8 cellular contexts compared by ENCODE assay signal in genomic region chr10:91694170-91694794, GRCh38.
A peak's percentile ranks its signal among the peaks of the same experiment; 100 is the strongest.
DNase-seq lines count a peak whose midpoint lies in the region; ATAC-seq, FAIRE-seq and TF ChIP-seq lines count a peak whose summit lies in the region.

No MANE protein-coding gene starts in this region.

- intact Hi-C loops in A673 (cut with micrococcal nuclease; ENCODE audit: unreplicated experiment) (loop anchor here (1.0 to 5.0 kb wide), 3 partner anchors 142 to 397 kb away; no protein-coding TSS in a partner anchor), psoas muscle (cut with DNase I) (loop anchor here in 1 of 2 donors (10.0 kb wide), 1 partner anchor 49 kb away; no protein-coding TSS in a partner anchor)

- H3K36me3 Mint-ChIP-seq in stimulated activated effector memory CD8-positive, alpha-beta T cell treated with anti-CD3 and anti-CD28 coated beads, Interleukin-12 subunit alpha, Interleukin-12 subunit beta, amount 100 ng/mL, for 72 hours: no peaks in the 10 kb centered on the region

- DNase-seq in A673 (ENCODE audit: low spot score) (peak; percentile 62), ELR (ENCODE audit: low read depth) (peak; percentile 66), NCI-H526 (lab: John Stamatoyannopoulos, UW) (peak; percentile 2 to 48), H1 (ENCODE audit: low read depth in 1 of 2, low spot score in 2 of 2) (no peak), psoas muscle (no peak), NCI-H2171 (lab: John Stamatoyannopoulos, UW) (no peak)
- DNase-seq in stimulated activated effector memory CD8-positive, alpha-beta T cell treated with anti-CD3 and anti-CD28 coated beads, Interleukin-12 subunit alpha, Interleukin-12 subunit beta, amount 100 ng/mL, for 72 hours (ENCODE audit: low spot score in 2 of 2): no peak

- H2AK5ac ChIP-seq in H1 (ENCODE audit: low read depth, low read length): no peak overlapping the region

- no peak overlapping the region for H2BK5ac ChIP-seq in H1 (ENCODE audit: low read depth, low read length)

- H3K14ac ChIP-seq in H1 (ENCODE audit: insufficient read length): no peak overlapping the region

- H3K36me3 ChIP-seq in A673 (ENCODE audit: insufficient read depth, low read length, poor library complexity, severe bottlenecking) (no peaks in the 10 kb centered on the region), H1 (ENCODE audit: control insufficient read depth in 2 of 4, insufficient read depth in 4 of 4, low read length in 3 of 4) (no peaks in the 10 kb centered on the region), psoas muscle (ENCODE audit: insufficient read depth in 1 of 2, low read depth in 1 of 2) (no peaks in the 10 kb centered on the region)

- no peak overlapping the region for H3K56ac ChIP-seq in H1 (replicated peaks; ENCODE audit: insufficient read length, low read depth, low read length)

- H3K4me1 ChIP-seq in A673 (ENCODE audit: insufficient read depth, low read length, poor library complexity, severe bottlenecking): no peaks in the 10 kb centered on the region
- no peaks in the 10 kb centered on the region for H3K4me1 ChIP-seq in H1 (replicated peaks in 1 of 4; ENCODE audit: control insufficient read depth in 3 of 4, insufficient read depth in 4 of 4, low read length in 3 of 4)
- no peaks in the 10 kb centered on the region for H3K4me1 ChIP-seq in psoas muscle

- no peak overlapping the region for H4K5ac ChIP-seq in H1 (ENCODE audit: insufficient read length, low read depth, low read length)

- no peak overlapping the region for H3K18ac ChIP-seq in H1 (ENCODE audit: extremely low read depth, low read length)

- no TSS peak for BruUV-seq in A673 (replicated peaks; lab: Mats Ljungman, UMichigan)

- POLR2A ChIA-PET in A673 (lab: Charles Lee; ENCODE audit: low non-redundant PET) (no interaction called here), H1 (lab: Charles Lee; ENCODE audit: partially characterized antibody) (no interaction called here)

- no peak overlapping the region for H3K4ac ChIP-seq in H1 (replicated peaks; ENCODE audit: insufficient read length, low read depth, low read length)

- H3K4me2 ChIP-seq in H1 (ENCODE audit: insufficient read depth in 1 of 2, low read depth in 2 of 2, low read length in 2 of 2): no peak overlapping the region

- TF ChIP-seq CTCF in A673 (conservative IDR thresholded peaks at IDR 0.05; ENCODE audit: low read depth, low read length): peak; percentile 83
- peak in 2 of 3 experiments; percentile 63 to 88; a peak in 3 of 4 replicates for TF ChIP-seq CTCF in H1 (IDR thresholded peaks at IDR 0.05; ENCODE audit: control extremely low read depth in 1 of 3, insufficient read depth in 1 of 3, low read depth in 1 of 3, low read length in 3 of 3)
- TF ChIP-seq CTCF in psoas muscle (IDR thresholded peaks at IDR 0.05): peak; percentile 51

- peaks cover 6% of the 10 kb centered on the region for H3K4me1 Mint-ChIP-seq in stimulated activated effector memory CD8-positive, alpha-beta T cell treated with anti-CD3 and anti-CD28 coated beads, Interleukin-12 subunit alpha, Interleukin-12 subunit beta, amount 100 ng/mL, for 72 hours

- 70% methylated on average over 3 of the region's 3 CpGs; no CpG with 5 or more reads in 1 of the 2 experiments for WGBS in H1 (ENCODE audit: extremely low coverage in 1 of 2, insufficient coverage in 1 of 2, insufficient read length in 1 of 2, insufficient replicate concordance in 2 of 2, low coverage in 1 of 2, low lambda C conversion rate in 2 of 2, missing lambda C conversion rate in 1 of 2), 2 experiments
- 83 to 88% (median 87%) methylated on average over 3 of the region's 3 CpGs for WGBS in psoas muscle, 3 donors

- no peak overlapping the region for H4K8ac ChIP-seq in H1 (ENCODE audit: extremely low read depth, insufficient read depth, low read length)

- H2AFZ ChIP-seq in H1 (ENCODE audit: low read length): no peak overlapping the region

- FAIRE-seq in H1 (lab: Jason Lieb, UNC): peak; percentile 94

- peak; percentile 85 to 87 for TF ChIP-seq RAD21 in H1 (IDR thresholded peaks at IDR 0.05 in 1 of 2, conservative IDR thresholded peaks at IDR 0.05 in 1 of 2; ENCODE audit: low read depth in 2 of 2, low read length in 2 of 2)

- no peak overlapping the region for H3K27ac Mint-ChIP-seq in stimulated activated effector memory CD8-positive, alpha-beta T cell treated with anti-CD3 and anti-CD28 coated beads, Interleukin-12 subunit alpha, Interleukin-12 subunit beta, amount 100 ng/mL, for 72 hours

- H3K23me2 ChIP-seq in H1 (ENCODE audit: low read depth, low read length): no peaks in the 10 kb centered on the region

- no peak overlapping the region for H2BK20ac ChIP-seq in H1 (ENCODE audit: low read length)

- CTCF ChIA-PET in A673 (lab: Charles Lee): no interaction called here
- CTCF ChIA-PET in H1 (lab: Charles Lee; ENCODE audit: partially characterized antibody): interaction anchor here (0.5 to 5.4 kb wide), 69 partner anchors 8 to 739 kb away, joined by 3 to 67 read pairs (median 4); partner anchors contain the start of gene PPP1R3C

- no peak for ATAC-seq in psoas muscle
- ATAC-seq in HG03342 (IDR thresholded peaks at IDR 0.05; ENCODE audit: unreplicated experiment): no peak
- no peak for ATAC-seq in stimulated activated effector memory CD8-positive, alpha-beta T cell treated with anti-CD3 and anti-CD28 coated beads, Interleukin-12 subunit alpha, Interleukin-12 subunit beta, amount 100 ng/mL, for 72 hours

- H3K9ac ChIP-seq in H1 (replicated peaks in 1 of 4; ENCODE audit: extremely low read depth in 1 of 4, low read depth in 3 of 4, low read length in 3 of 4): no peak overlapping the region

- H3K4me3 ChIP-seq in A673 (ENCODE audit: low read depth, low read length, poor library complexity, severe bottlenecking) (no peak overlapping the region), H1 (ENCODE audit: extremely low read depth in 1 of 4, insufficient read depth in 2 of 4, low read depth in 3 of 4, low read length in 4 of 4) (no peak overlapping the region), psoas muscle (no peak overlapping the region)

- no peaks in the 10 kb centered on the region for H3K9me3 Mint-ChIP-seq in stimulated activated effector memory CD8-positive, alpha-beta T cell treated with anti-CD3 and anti-CD28 coated beads, Interleukin-12 subunit alpha, Interleukin-12 subunit beta, amount 100 ng/mL, for 72 hours

- no peak overlapping the region for H3K4me3 Mint-ChIP-seq in stimulated activated effector memory CD8-positive, alpha-beta T cell treated with anti-CD3 and anti-CD28 coated beads, Interleukin-12 subunit alpha, Interleukin-12 subunit beta, amount 100 ng/mL, for 72 hours

- TF ChIP-seq EP300 in H1 (IDR thresholded peaks at IDR 0.05; ENCODE audit: borderline replicate concordance in 1 of 2, low read depth in 2 of 2, low read length in 2 of 2): no peak

- no peak overlapping the region for H2BK15ac ChIP-seq in H1 (ENCODE audit: low read length)

- no peaks in the 10 kb centered on the region for H4K20me1 ChIP-seq in H1 (replicated peaks in 1 of 2; ENCODE audit: control insufficient read depth in 1 of 2, insufficient read depth in 2 of 2, low read length in 2 of 2)

- H3K79me2 ChIP-seq in H1 (ENCODE audit: control insufficient read depth in 1 of 2, insufficient read depth in 2 of 2, low read length in 2 of 2): no peaks in the 10 kb centered on the region

- H3K27me3 ChIP-seq in A673 (replicated peaks; ENCODE audit: insufficient read depth, low read depth, low read length, poor library complexity) (no peaks in the 10 kb centered on the region), H1 (replicated peaks in 1 of 4; ENCODE audit: control insufficient read depth in 3 of 4, extremely low read depth in 1 of 4, insufficient read depth in 3 of 4, low read length in 3 of 4) (no peaks in the 10 kb centered on the region), psoas muscle (ENCODE audit: insufficient read depth in 3 of 3, low read length in 2 of 3) (no peaks in the 10 kb centered on the region)

- no peak for TF ChIP-seq POLR2A in H1 (IDR thresholded peaks at IDR 0.05; ENCODE audit: control extremely low read depth in 1 of 2, low read depth in 2 of 2, low read length in 2 of 2)

- H2BK120ac ChIP-seq in H1 (replicated peaks; ENCODE audit: low read depth, low read length): no peak overlapping the region

- H4K91ac ChIP-seq in H1 (replicated peaks; ENCODE audit: insufficient read length, low read length): no peak overlapping the region

- H2BK12ac ChIP-seq in H1 (ENCODE audit: low read depth, low read length): no peak overlapping the region

- no peak overlapping the region for H3K23ac ChIP-seq in H1 (ENCODE audit: insufficient read length)

- H3K27ac ChIP-seq in A673 (ENCODE audit: low read depth, low read length, poor library complexity, severe bottlenecking) (no peak overlapping the region), H1 (ENCODE audit: low read depth, low read length) (no peak overlapping the region), psoas muscle (no peak overlapping the region)

- no peaks in the 10 kb centered on the region for H3K9me3 ChIP-seq in A673 (ENCODE audit: low read depth, low read length, poor library complexity, severe bottlenecking)
- H3K9me3 ChIP-seq in H1 (ENCODE audit: insufficient read depth in 2 of 2, low read depth in 1 of 2, low read length in 1 of 2): no peaks in the 10 kb centered on the region
- no peaks in the 10 kb centered on the region for H3K9me3 ChIP-seq in psoas muscle

- no peaks in the 10 kb centered on the region for H3K79me1 ChIP-seq in H1 (ENCODE audit: low read depth, low read length)

TF ChIP-seq in H1, 55 proteins besides CTCF, POLR2A, EP300 and RAD21:
- TF ChIP-seq SP4 (IDR thresholded peaks at IDR 0.05; ENCODE audit: low read length) (no peak), CTBP2 (IDR thresholded peaks at IDR 0.05; ENCODE audit: borderline replicate concordance, insufficient read depth, insufficient read length, low read length) (no peak), RNF2 (IDR thresholded peaks at IDR 0.05; ENCODE audit: borderline replicate concordance, low read depth, low read length, missing control alignments, poor library complexity, severe bottlenecking) (no peak), TBP (IDR thresholded peaks at IDR 0.05; ENCODE audit: low read depth, low read length) (no peak), POU5F1 (IDR thresholded peaks at IDR 0.05; ENCODE audit: low read depth, low read length) (no peak), ATF3 (IDR thresholded peaks at IDR 0.05; ENCODE audit: insufficient read depth, low read depth, low read length) (no peak), E2F6 (IDR thresholded peaks at IDR 0.05) (no peak), CEBPB (IDR thresholded peaks at IDR 0.05; ENCODE audit: low read depth, low read length) (no peak)

Comparison
In these comparisons a context has a peak if more than half of its experiments do, and no peak if none do; other contexts are left out.
1. DNase-seq: peak in A673 (single experiment), ELR (single experiment) and NCI-H526 (2 of 2); none in H1 (0 of 2), psoas muscle (0 of 2), NCI-H2171 (single experiment) and stimulated activated effector memory CD8-positive, alpha-beta T cell treated with anti-CD3 and anti-CD28 coated beads, Interleukin-12 subunit alpha, Interleukin-12 subunit beta, amount 100 ng/mL, for 72 hours (0 of 2).
2. Peak in every context shown above with its lines, with median percentiles within 50 percentile points of each other: CTCF ChIP-seq.